8 cellular contexts compared by ENCODE assay signal in genomic region chr1:9784508-9785133, GRCh38.
DNase-seq lines count a peak whose midpoint lies in the region; TF ChIP-seq lines count a peak whose summit lies in the region.

No MANE protein-coding gene starts in this region.

- TF ChIP-seq CTCF in LNCAP (IDR thresholded peaks at IDR 0.05) = peak; percentile 83

- H3K9me3 ChIP-seq in adipocyte (ENCODE audit: control insufficient read depth, low read length) = no peaks in the 10 kb centered on the region

- DNase-seq in DMS79 treated with DMSO at 0.1 percent for 48 hours (lab: John Stamatoyannopoulos, UW) (peak; percentile 40), SW480 (ENCODE audit: low spot score) (peak; percentile 64), adipocyte (ENCODE audit: low read depth) (peak; percentile 61), kidney glomerular epithelial cell (lab: John Stamatoyannopoulos, UW) (peak; percentile 58), ecto neural progenitor cell (ENCODE audit: low spot score) (no peak), HPDE6-E6E7 (ENCODE audit: extremely low spot score) (no peak)
- DNase-seq in stimulated activated CD8-positive, alpha-beta memory T cell treated with anti-CD3 and anti-CD28 coated beads, Interleukin-12 subunit alpha, Interleukin-12 subunit beta, amount 100 ng/mL, for 4 hours (ENCODE audit: low read depth) = peak; percentile 19

- no peaks in the 10 kb centered on the region for H3K4me1 ChIP-seq in adipocyte (ENCODE audit: control insufficient read depth, insufficient read depth, low read length)

- no peaks in the 10 kb centered on the region for H3K27me3 ChIP-seq in adipocyte (replicated peaks; ENCODE audit: control insufficient read depth, insufficient read depth, low read length)

- H3K36me3 ChIP-seq in adipocyte (ENCODE audit: control insufficient read depth, insufficient read depth, low read length, severe bottlenecking) = no peaks in the 10 kb centered on the region

- H3K9ac ChIP-seq in adipocyte (ENCODE audit: low read length) = no peak overlapping the region

- no peak overlapping the region for H3K4me3 ChIP-seq in adipocyte (ENCODE audit: low read length)

Comparison
In these comparisons a context has a peak if more than half of its experiments do, and no peak if none do; other contexts are left out.
1. DNase-seq: peak in DMS79 treated with DMSO at 0.1 percent for 48 hours (single experiment), SW480 (single experiment), adipocyte (single experiment), kidney glomerular epithelial cell (single experiment) and stimulated activated CD8-positive, alpha-beta memory T cell treated with anti-CD3 and anti-CD28 coated beads, Interleukin-12 subunit alpha, Interleukin-12 subunit beta, amount 100 ng/mL, for 4 hours (single experiment); none in ecto neural progenitor cell (single experiment) and HPDE6-E6E7 (single experiment).